Comparison of ENCODE assay signal across 27 cellular contexts in the genomic region with DNA sequence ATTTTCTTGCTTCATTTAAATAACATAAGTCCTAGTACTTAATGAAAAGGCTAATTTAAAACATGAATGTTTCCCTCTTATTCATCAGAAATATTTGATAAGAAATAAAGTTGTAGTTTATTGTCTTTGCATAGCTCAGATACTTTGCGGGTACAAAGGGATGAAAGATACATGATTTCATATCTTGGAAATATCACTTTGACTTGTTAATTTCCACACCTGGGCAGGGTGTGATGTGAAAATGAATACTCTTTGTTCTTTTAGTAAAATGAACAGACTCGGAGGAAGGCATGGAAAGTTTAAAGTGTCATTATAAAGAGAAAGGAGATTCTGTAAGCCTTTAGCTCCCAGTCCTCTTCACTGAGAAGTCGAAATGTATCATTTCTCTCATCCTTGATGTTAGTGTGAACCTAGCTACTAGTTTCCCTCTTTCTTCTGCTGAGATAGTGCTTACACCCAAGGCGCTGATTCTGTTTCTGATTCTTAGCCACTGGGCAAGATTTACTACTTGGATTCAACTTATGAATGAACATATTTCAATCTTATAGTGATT. TPM values are rescaled to one million over a fixed set of nuclear protein-coding genes. Genes with fewer than 3 reads are reported as not detected.
DNase-seq lines count a peak whose midpoint lies in the region; ATAC-seq and TF ChIP-seq lines count a peak whose summit lies in the region.
"Had no signal": no experiment of that assay in that cellular context is flagged by ENCODE, and none has a peak within 500 bp of the region (broad histone marks: within the 10 kb centered on the region; RNA-seq: fewer than 3 reads in every experiment).

No MANE protein-coding gene starts in this region.

- POLR2A ChIA-PET in activated CD4-positive, alpha-beta T cell treated with anti-CD3 and anti-CD28 coated beads for 36 hours (lab: Charles Lee): interaction anchor here (0.6 to 1.4 kb wide), 5 partner anchors 24 to 634 kb away, joined by 3 to 11 read pairs (median 5); a partner anchor contains a TSS
- POLR2A ChIA-PET in CD4-positive, alpha-beta T cell (lab: Charles Lee): interaction anchor here (1.0 kb wide), 1 partner anchor 36 kb away, joined by 3 read pairs; a partner anchor contains a TSS

- intact Hi-C loops in activated CD4-positive, alpha-beta T cell treated with anti-CD3 and anti-CD28 coated beads for 36 hours (cut with DNase I, micrococcal nuclease): loop anchor here (1.0 to 2.0 kb wide), 3 partner anchors 18 to 70 kb away; no protein-coding TSS in a partner anchor
- intact Hi-C loops in CD4-positive, alpha-beta T cell (cut with DNase I, micrococcal nuclease): no loop called here
- intact Hi-C loops in activated T-helper 1 cell treated with anti-CD3 and anti-CD28 coated beads, Interleukin-12 subunit alpha, Interleukin-12 subunit beta, Interleukin-2, Interleukin-4 antibody, amounts not matched to agents 30 ng/mL and 10 ng/mL and 1 ng/mL, durations not matched to agents 14 hours and 24 hours and 36 hours (cut with micrococcal nuclease): loop anchor here (1.0 to 10.0 kb wide), 4 partner anchors 14 to 1126 kb away; a partner anchor contains a TSS

- peaks cover 33% of the 10 kb centered on the region for H3K4me1 Mint-ChIP-seq in activated CD4-positive, alpha-beta T cell treated with anti-CD3 and anti-CD28 coated beads for 36 hours
- H3K4me1 Mint-ChIP-seq in CD4-positive, alpha-beta T cell (ENCODE audit: low read depth): peaks cover 43% of the 10 kb centered on the region
- H3K4me1 Mint-ChIP-seq in activated T-helper 1 cell treated with anti-CD3 and anti-CD28 coated beads, Interleukin-12 subunit alpha, Interleukin-12 subunit beta, Interleukin-2, Interleukin-4 antibody, amounts not matched to agents 30 ng/mL and 10 ng/mL and 1 ng/mL, durations not matched to agents 14 hours and 24 hours and 36 hours (ENCODE audit: low read depth): peaks cover 47% of the 10 kb centered on the region
- H3K4me1 Mint-ChIP-seq in memory B cell: peaks cover 22% of the 10 kb centered on the region

- no peaks in the 10 kb centered on the region for H3K36me3 Mint-ChIP-seq in activated CD4-positive, alpha-beta T cell treated with anti-CD3 and anti-CD28 coated beads for 36 hours (ENCODE audit: low read depth)
- peaks cover 4% of the 10 kb centered on the region for H3K36me3 Mint-ChIP-seq in CD4-positive, alpha-beta T cell (ENCODE audit: low read depth)
- peaks cover 12% of the 10 kb centered on the region for H3K36me3 Mint-ChIP-seq in activated T-helper 1 cell treated with anti-CD3 and anti-CD28 coated beads, Interleukin-12 subunit alpha, Interleukin-12 subunit beta, Interleukin-2, Interleukin-4 antibody, amounts not matched to agents 30 ng/mL and 10 ng/mL and 1 ng/mL, durations not matched to agents 14 hours and 24 hours and 36 hours (ENCODE audit: low read depth)
- peaks cover 3% of the 10 kb centered on the region for H3K36me3 Mint-ChIP-seq in memory B cell

- H3K9me3 Mint-ChIP-seq in activated CD4-positive, alpha-beta T cell treated with anti-CD3 and anti-CD28 coated beads for 36 hours (ENCODE audit: low read depth): peaks cover 2% of the 10 kb centered on the region
- peaks cover 4% of the 10 kb centered on the region for H3K9me3 Mint-ChIP-seq in CD4-positive, alpha-beta T cell
- H3K9me3 Mint-ChIP-seq in activated T-helper 1 cell treated with anti-CD3 and anti-CD28 coated beads, Interleukin-12 subunit alpha, Interleukin-12 subunit beta, Interleukin-2, Interleukin-4 antibody, amounts not matched to agents 30 ng/mL and 10 ng/mL and 1 ng/mL, durations not matched to agents 14 hours and 24 hours and 36 hours: peaks cover 14% of the 10 kb centered on the region
- peaks cover 4% of the 10 kb centered on the region for H3K9me3 Mint-ChIP-seq in memory B cell
- H3K9me3 Mint-ChIP-seq: neural crest cell had no signal

- H3K9me3 ChIP-seq in CD4-positive, alpha-beta T cell (ENCODE audit: control insufficient read depth, low read length): no peaks in the 10 kb centered on the region
- H3K9me3 ChIP-seq: heart left ventricle, spleen, suprapubic skin had no signal

- ATAC-seq in activated CD4-positive, alpha-beta T cell treated with anti-CD3 and anti-CD28 coated beads for 36 hours: peak; percentile 43
- ATAC-seq in CD4-positive, alpha-beta T cell (ENCODE audit: poor library complexity): no peak
- ATAC-seq in memory B cell (ENCODE audit: low read depth): no peak
- no peak for ATAC-seq in HG03025 (IDR thresholded peaks at IDR 0.05; ENCODE audit: low FRiP score, unreplicated experiment)
- ATAC-seq: esophagus mucosa, heart left ventricle, HepG2, right cardiac atrium had no signal

- H3K27ac Mint-ChIP-seq in activated CD4-positive, alpha-beta T cell treated with anti-CD3 and anti-CD28 coated beads for 36 hours: peak overlapping the region; percentile 78
- peak overlapping the region; percentile 56 for H3K27ac Mint-ChIP-seq in CD4-positive, alpha-beta T cell
- H3K27ac Mint-ChIP-seq in activated T-helper 1 cell treated with anti-CD3 and anti-CD28 coated beads, Interleukin-12 subunit alpha, Interleukin-12 subunit beta, Interleukin-2, Interleukin-4 antibody, amounts not matched to agents 30 ng/mL and 10 ng/mL and 1 ng/mL, durations not matched to agents 14 hours and 24 hours and 36 hours: peak overlapping the region; percentile 18
- H3K27ac Mint-ChIP-seq in memory B cell: peak overlapping the region; percentile 73
- H3K27ac Mint-ChIP-seq: endodermal cell had no signal

- no peak for DNase-seq in activated CD4-positive, alpha-beta T cell treated with anti-CD3 and anti-CD28 coated beads for 36 hours
- no peak for DNase-seq in activated CD4-positive, alpha-beta T cell treated with anti-CD3 and anti-CD28 coated beads, Interleukin-2, amount 50 U/mL, for 1 hour
- DNase-seq in CD4-positive, alpha-beta T cell: no peak
- DNase-seq in activated T-helper 1 cell treated with anti-CD3 and anti-CD28 coated beads, Interleukin-12 subunit alpha, Interleukin-12 subunit beta, Interleukin-2, Interleukin-4 antibody, amounts not matched to agents 30 ng/mL and 10 ng/mL and 1 ng/mL, durations not matched to agents 14 hours and 24 hours and 36 hours (ENCODE audit: low spot score): no peak
- DNase-seq in memory B cell (ENCODE audit: low spot score in 2 of 2) (no peak), midbrain (lab: John Stamatoyannopoulos, UW) (no peak)
- DNase-seq in NK-92 treated with Interleukin-12 subunit alpha and Interleukin-12 subunit beta, amount 100 ng/mL, for 24 hours (lab: John Stamatoyannopoulos, UW): no peak
- DNase-seq: caudate nucleus, endodermal cell, foreskin fibroblast, GOT3, heart left ventricle, Kasumi-1, NCI-H1436 treated with DMSO at 0.1 percent for 48 hours, NCI-H2107, NCI-H446 treated with DMSO at 0.1 percent for 48 hours, NCI-H82, right cardiac atrium, spleen had no signal

- no peaks in the 10 kb centered on the region for H3K27me3 ChIP-seq in CD4-positive, alpha-beta T cell (ENCODE audit: control insufficient read depth, insufficient read depth, low read length)
- H3K27me3 ChIP-seq: heart left ventricle, spleen, suprapubic skin had no signal

- CTCF ChIA-PET in activated CD4-positive, alpha-beta T cell treated with anti-CD3 and anti-CD28 coated beads for 36 hours (lab: Charles Lee): interaction anchor here (0.6 to 1.8 kb wide), 5 partner anchors 9 to 39 kb away, joined by 3 to 5 read pairs (median 3); no protein-coding TSS in a partner anchor
- CTCF ChIA-PET in CD4-positive, alpha-beta T cell (lab: Charles Lee): no interaction called here

- H3K4me3 Mint-ChIP-seq in activated CD4-positive, alpha-beta T cell treated with anti-CD3 and anti-CD28 coated beads for 36 hours: no peak overlapping the region
- no peak overlapping the region for H3K4me3 Mint-ChIP-seq in CD4-positive, alpha-beta T cell
- H3K4me3 Mint-ChIP-seq in activated T-helper 1 cell treated with anti-CD3 and anti-CD28 coated beads, Interleukin-12 subunit alpha, Interleukin-12 subunit beta, Interleukin-2, Interleukin-4 antibody, amounts not matched to agents 30 ng/mL and 10 ng/mL and 1 ng/mL, durations not matched to agents 14 hours and 24 hours and 36 hours: no peak overlapping the region
- H3K4me3 Mint-ChIP-seq in memory B cell: no peak overlapping the region
- H3K4me3 Mint-ChIP-seq: endodermal cell, neural crest cell had no signal

- no peak for TF ChIP-seq CTCF in CD4-positive, alpha-beta T cell (IDR thresholded peaks at IDR 0.05)

- H3K27me3 Mint-ChIP-seq in activated CD4-positive, alpha-beta T cell treated with anti-CD3 and anti-CD28 coated beads for 36 hours: no peaks in the 10 kb centered on the region
- H3K27me3 Mint-ChIP-seq in CD4-positive, alpha-beta T cell: no peaks in the 10 kb centered on the region
- no peaks in the 10 kb centered on the region for H3K27me3 Mint-ChIP-seq in activated T-helper 1 cell treated with anti-CD3 and anti-CD28 coated beads, Interleukin-12 subunit alpha, Interleukin-12 subunit beta, Interleukin-2, Interleukin-4 antibody, amounts not matched to agents 30 ng/mL and 10 ng/mL and 1 ng/mL, durations not matched to agents 14 hours and 24 hours and 36 hours (ENCODE audit: insufficient read depth)
- H3K27me3 Mint-ChIP-seq in memory B cell: no peaks in the 10 kb centered on the region

- no peak overlapping the region for H3K27ac ChIP-seq in CD4-positive, alpha-beta T cell (ENCODE audit: low read depth, low read length)
- H3K27ac ChIP-seq: 22Rv1, heart left ventricle, parathyroid adenoma, SK-N-MC, suprapubic skin had no signal

RNA-seq across cellular contexts. Expression of a gene that starts 36.7 kb away (rescaled TPM):
- total RNA-seq in activated CD4-positive, alpha-beta T cell treated with anti-CD3 and anti-CD28 coated beads for 36 hours: 10 to 100 TPM; 41.4 to 46.3 TPM
- 10 to 100 TPM; 91.0 to 92.5 TPM for total RNA-seq in CD4-positive, alpha-beta T cell
- total RNA-seq in activated T-helper 1 cell treated with anti-CD3 and anti-CD28 coated beads, Interleukin-12 subunit alpha, Interleukin-12 subunit beta, Interleukin-2, Interleukin-4 antibody, amounts not matched to agents 30 ng/mL and 10 ng/mL and 1 ng/mL, durations not matched to agents 14 hours and 24 hours and 36 hours: 40.1 and 42.0 TPM in 2 replicates

Comparison
In these comparisons a context has a peak if more than half of its experiments do, and no peak if none do; other contexts are left out.
1. H3K27ac Mint-ChIP-seq: peak in every context shown above with its lines; median percentile 78 in activated CD4-positive, alpha-beta T cell treated with anti-CD3 and anti-CD28 coated beads for 36 hours; 73 in memory B cell; 56 in CD4-positive, alpha-beta T cell; 18 in activated T-helper 1 cell treated with anti-CD3 and anti-CD28 coated beads, Interleukin-12 subunit alpha, Interleukin-12 subunit beta, Interleukin-2, Interleukin-4 antibody, amounts not matched to agents 30 ng/mL and 10 ng/mL and 1 ng/mL, durations not matched to agents 14 hours and 24 hours and 36 hours.
2. intact Hi-C loops: an anchor here in activated CD4-positive, alpha-beta T cell treated with anti-CD3 and anti-CD28 coated beads for 36 hours (1.0 to 2.0 kb wide) and activated T-helper 1 cell treated with anti-CD3 and anti-CD28 coated beads, Interleukin-12 subunit alpha, Interleukin-12 subunit beta, Interleukin-2, Interleukin-4 antibody, amounts not matched to agents 30 ng/mL and 10 ng/mL and 1 ng/mL, durations not matched to agents 14 hours and 24 hours and 36 hours (1.0 to 10.0 kb wide); none called in CD4-positive, alpha-beta T cell.